Comparison of ENCODE assay signal across 24 cellular contexts in genomic region chr9:94859226-94859625, GRCh38.
"Had no signal": no experiment of that assay in that cellular context is flagged by ENCODE, and none has a peak within 500 bp of the region (broad histone marks: within the 10 kb centered on the region; RNA-seq: fewer than 3 reads in every experiment).

No MANE protein-coding gene starts in this region.

- DNase-seq: activated CD4-positive, alpha-beta memory T cell treated with anti-CD3 and anti-CD28 coated beads, Interleukin-2, amount 10 ng/mL, durations not matched to agents 7 days and 5 days; activated CD4-positive, alpha-beta T cell treated with anti-CD3 and anti-CD28 coated beads for 48 hours; activated CD4-positive, CD25-positive, alpha-beta regulatory T cell; activated CD8-positive, alpha-beta memory T cell treated with anti-CD3 and anti-CD28 coated beads, Interleukin-2, amount 10 ng/mL, durations not matched to agents 7 days and 5 days; activated naive CD4-positive, alpha-beta T cell treated with Interleukin-2 at 50 U/mL for 16 hours; aorta; brain microvascular endothelial cell; central memory CD4-positive, alpha-beta T cell; colonic mucosa; erythroblast; foreskin melanocyte; head of caudate nucleus; kidney glomerular epithelial cell; left ventricle myocardium inferior; mammary epithelial cell; sigmoid colon; stimulated activated CD4-positive, alpha-beta T cell treated with anti-CD3 and anti-CD28 coated beads, Interleukin-12 subunit alpha, Interleukin-12 subunit beta, amount 100 ng/mL, for 4 hours; stimulated activated CD4-positive, alpha-beta T cell treated with anti-CD3 and anti-CD28 coated beads, Interleukin-1b, Interleukin-23, amount 100 ng/mL, for 48 hours; stimulated activated CD8-positive, alpha-beta memory T cell treated with anti-CD3 and anti-CD28 coated beads, Interleukin-4, amount 100 ng/mL, for 48 hours; stimulated activated naive CD8-positive, alpha-beta T cell treated with anti-CD3 and anti-CD28 coated beads, Interleukin-15, Interleukin-2, amounts not matched to agents 100 U/mL and 50 U/mL, for 24 hours; T-helper 9 cell had no signal

- H3K4me3 ChIP-seq: colonic mucosa, left ventricle myocardium inferior, sigmoid colon, tibial nerve had no signal

- H3K27me3 Mint-ChIP-seq: activated CD4-positive, alpha-beta memory T cell treated with anti-CD3 and anti-CD28 coated beads, Interleukin-2, amount 10 ng/mL, durations not matched to agents 7 days and 5 days had no signal

- H2AFZ ChIP-seq: parathyroid adenoma had no signal

- H3K4me3 Mint-ChIP-seq: activated CD4-positive, alpha-beta memory T cell treated with anti-CD3 and anti-CD28 coated beads, Interleukin-2, amount 10 ng/mL, durations not matched to agents 7 days and 5 days; activated CD8-positive, alpha-beta memory T cell treated with anti-CD3 and anti-CD28 coated beads, Interleukin-2, amount 10 ng/mL, durations not matched to agents 7 days and 5 days had no signal

- H3K9me3 ChIP-seq: colonic mucosa, neutrophil, sigmoid colon had no signal

- H3K36me3 ChIP-seq: brain microvascular endothelial cell, colonic mucosa, left ventricle myocardium inferior, neutrophil, sigmoid colon had no signal

- H3K4me1 ChIP-seq: colonic mucosa, parathyroid adenoma had no signal

- H3K9me3 Mint-ChIP-seq: activated CD4-positive, alpha-beta memory T cell treated with anti-CD3 and anti-CD28 coated beads, Interleukin-2, amount 10 ng/mL, durations not matched to agents 7 days and 5 days had no signal

- H3K27me3 ChIP-seq: brain microvascular endothelial cell, colonic mucosa, neutrophil, sigmoid colon, tibial nerve had no signal

- H3K9ac ChIP-seq: parathyroid adenoma had no signal

- H3K27ac ChIP-seq: brain microvascular endothelial cell, colonic mucosa, left ventricle myocardium inferior, neutrophil, parathyroid adenoma, sigmoid colon, tibial nerve had no signal

- ATAC-seq: activated CD8-positive, alpha-beta memory T cell treated with anti-CD3 and anti-CD28 coated beads, Interleukin-2, amount 10 ng/mL, durations not matched to agents 7 days and 5 days; stimulated activated naive CD8-positive, alpha-beta T cell treated with anti-CD3 and anti-CD28 coated beads, Interleukin-15, Interleukin-2, amounts not matched to agents 100 U/mL and 50 U/mL, for 24 hours had no signal
